Comparison of ENCODE assay signal across 16 cellular contexts in the genomic region with DNA sequence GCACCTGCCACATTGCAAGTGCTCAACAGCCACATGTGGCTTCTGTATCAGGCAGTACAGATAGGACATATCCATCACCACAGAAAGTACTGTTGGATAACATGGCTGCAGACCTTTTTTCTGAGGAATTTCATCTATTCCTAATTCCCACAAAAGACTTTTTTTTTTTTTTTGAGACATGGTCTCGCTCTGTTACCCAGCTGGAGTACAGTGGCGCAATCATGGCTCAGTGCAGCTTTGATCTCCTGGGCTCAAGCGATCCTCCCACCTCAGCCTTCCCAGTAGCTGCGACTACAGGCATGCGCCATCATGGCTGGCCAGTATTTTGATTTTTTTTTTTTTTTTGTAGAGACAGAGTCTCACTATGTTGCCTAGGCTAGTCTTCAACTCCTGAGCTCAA. TPM values are rescaled to one million over a fixed set of nuclear protein-coding genes. Genes with fewer than 3 reads are reported as not detected.
A peak's percentile ranks its signal among the peaks of the same experiment; 100 is the strongest.
DNase-seq lines count a peak whose midpoint lies in the region; ATAC-seq and TF ChIP-seq lines count a peak whose summit lies in the region.
"Had no signal": no experiment of that assay in that cellular context is flagged by ENCODE, and none has a peak within 500 bp of the region (broad histone marks: within the 10 kb centered on the region; RNA-seq: fewer than 3 reads in every experiment).

No MANE protein-coding gene starts in this region.

- DNase-seq in MCF 10A (ENCODE audit: unreplicated experiment) = no peak
- no peak for DNase-seq in breast epithelium (ENCODE audit: low spot score in 2 of 2)
- no peak for DNase-seq in central memory CD8-positive, alpha-beta T cell (ENCODE audit: low spot score in 2 of 2)
- peak; percentile 68 for DNase-seq in left kidney (ENCODE audit: low read depth, low spot score)
- no peak for DNase-seq in NCI-H69 (lab: John Stamatoyannopoulos, UW)
- DNase-seq: AML-193; Caco-2; CD8-positive, alpha-beta memory T cell; DND-41; GF-D8 had no signal

- no peak for ATAC-seq in central memory CD8-positive, alpha-beta T cell (replicated peaks; ENCODE audit: extremely low read depth, poor library complexity, severe bottlenecking)
- no peak for ATAC-seq in HG03520 (IDR thresholded peaks at IDR 0.05; ENCODE audit: unreplicated experiment)
- ATAC-seq in HG03196 (IDR thresholded peaks at IDR 0.05; ENCODE audit: unreplicated experiment) = no peak
- ATAC-seq: HepG2 had no signal

- H3K27me3 Mint-ChIP-seq in MCF 10A (ENCODE audit: insufficient read depth, unreplicated experiment) = no peaks in the 10 kb centered on the region
- H3K27me3 Mint-ChIP-seq in central memory CD8-positive, alpha-beta T cell = no peaks in the 10 kb centered on the region
- H3K27me3 Mint-ChIP-seq: CD8-positive, alpha-beta memory T cell had no signal

- H3K4me1 ChIP-seq in breast epithelium = no peaks in the 10 kb centered on the region
- H3K4me1 ChIP-seq: BLaER1, Caco-2, HAP-1 had no signal

- H3K27ac Mint-ChIP-seq in MCF 10A (ENCODE audit: low read depth, unreplicated experiment) = peak overlapping the region; percentile 35
- H3K27ac Mint-ChIP-seq in central memory CD8-positive, alpha-beta T cell (ENCODE audit: low read depth) = peak overlapping the region; percentile 8

- no peak for TF ChIP-seq CTCF in MCF 10A (IDR thresholded peaks at IDR 0.05; ENCODE audit: unreplicated experiment)
- TF ChIP-seq CTCF in breast epithelium (IDR thresholded peaks at IDR 0.05) = no peak

- POLR2A ChIA-PET in MCF 10A (lab: Yijun Ruan, JAX) = interaction anchor here (1.1 to 2.6 kb wide), 2 partner anchors 22 to 34 kb away, joined by 4 to 10 read pairs; partner anchors contain the start of genes S100PBP and YARS1

- no peak overlapping the region for H3K4me3 Mint-ChIP-seq in MCF 10A (ENCODE audit: unreplicated experiment)
- H3K4me3 Mint-ChIP-seq in central memory CD8-positive, alpha-beta T cell = no peak overlapping the region

- no peaks in the 10 kb centered on the region for H3K9me3 ChIP-seq in breast epithelium
- H3K9me3 ChIP-seq: BLaER1, Caco-2, HAP-1 had no signal

- H3K27me3 ChIP-seq in breast epithelium = no peaks in the 10 kb centered on the region
- H3K27me3 ChIP-seq: BLaER1 had no signal

- intact Hi-C loops in MCF 10A (cut with micrococcal nuclease) (loop anchor here (10.0 kb wide), 1 partner anchor 301 kb away; the partner anchor contains the start of gene AZIN2), breast epithelium (cut with DNase I; ENCODE audit: low total_unique reads) (no loop called here)

- BruUV-seq in MCF 10A (replicated peaks; lab: Mats Ljungman, UMichigan) = no TSS peak

- no peak overlapping the region for H3K4me3 ChIP-seq in breast epithelium
- H3K4me3 ChIP-seq: BLaER1, HAP-1 had no signal

- CTCF ChIA-PET in MCF 10A (lab: Yijun Ruan, JAX) = interaction anchor here (0.6 to 18.4 kb wide), 3 partner anchors 8 to 71 kb away, joined by 3 to 418 read pairs (median 4); no protein-coding TSS in a partner anchor

- H3K36me3 Mint-ChIP-seq in MCF 10A (ENCODE audit: insufficient read depth, unreplicated experiment) = peaks cover 98% of the 10 kb centered on the region
- H3K36me3 Mint-ChIP-seq in central memory CD8-positive, alpha-beta T cell (ENCODE audit: insufficient read depth) = peaks cover 61% of the 10 kb centered on the region

- no peaks in the 10 kb centered on the region for H3K36me3 ChIP-seq in breast epithelium

- no peak overlapping the region for H3K27ac ChIP-seq in breast epithelium
- H3K27ac ChIP-seq: 22Rv1, BLaER1 had no signal

- H3K4me1 Mint-ChIP-seq in MCF 10A (ENCODE audit: insufficient read depth, unreplicated experiment) = peaks cover 10% of the 10 kb centered on the region
- H3K4me1 Mint-ChIP-seq in central memory CD8-positive, alpha-beta T cell = peaks cover 9% of the 10 kb centered on the region

- no peak for TF ChIP-seq POLR2A in breast epithelium (IDR thresholded peaks at IDR 0.05)

- no peaks in the 10 kb centered on the region for H3K9me3 Mint-ChIP-seq in MCF 10A (ENCODE audit: unreplicated experiment)
- H3K9me3 Mint-ChIP-seq in central memory CD8-positive, alpha-beta T cell = no peaks in the 10 kb centered on the region
- H3K9me3 Mint-ChIP-seq: CD8-positive, alpha-beta memory T cell had no signal

RNA-seq across cellular contexts. Expression of gene YARS1, which starts 33.3 kb away (rescaled TPM):
- 347 and 372 TPM in 2 replicates for total RNA-seq in MCF 10A (2022)
- 10 to 100 TPM; 53.8 to 67.5 (median 67.2) TPM for total RNA-seq in breast epithelium

RNA-seq across cellular contexts. Expression of gene S100PBP, which starts 33.6 kb away (rescaled TPM):
- total RNA-seq in MCF 10A (2022) (24.4 and 34.1 TPM in 2 replicates), breast epithelium (10 to 100 TPM; 25.0 to 49.0 (median 29.5) TPM)
